ENCODE assay signal across 12 cellular contexts in genomic region chrX:29617276-29617675, GRCh38.
DNase-seq lines count a peak whose midpoint lies in the region; ATAC-seq and TF ChIP-seq lines count a peak whose summit lies in the region.
"Had no signal": no experiment of that assay in that cellular context is flagged by ENCODE, and none has a peak within 500 bp of the region (broad histone marks: within the 10 kb centered on the region; RNA-seq: fewer than 3 reads in every experiment).

No MANE protein-coding gene starts in this region.

- POLR2A ChIA-PET in PC-3 (lab: Charles Lee; ENCODE audit: unreplicated experiment): no interaction called here

- intact Hi-C loops in PC-3 (cut with micrococcal nuclease): loop anchor here (5.0 to 10.0 kb wide), 2 partner anchors 45 to 382 kb away; no protein-coding TSS in a partner anchor

- H3K79me2 ChIP-seq in PC-3 (ENCODE audit: low read length): no peaks in the 10 kb centered on the region

- CTCF ChIA-PET in PC-3 (lab: Charles Lee): interaction anchor here (0.6 kb wide), 2 partner anchors 298 to 378 kb away, joined by 3 to 10 read pairs; no protein-coding TSS in a partner anchor

- no peaks in the 10 kb centered on the region for H3K9me2 ChIP-seq in PC-3 (replicated peaks; ENCODE audit: low read length)

- peak overlapping the region; percentile 67 for H2AFZ ChIP-seq in PC-3 (ENCODE audit: low read length)

- DNase-seq in GM04504 (ENCODE audit: low read depth): peak; percentile 20
- DNase-seq in PC-3: peak; percentile 56
- peak; percentile 73 for DNase-seq in fibroblast of mammary gland (ENCODE audit: low read depth)
- peak; percentile 29 for DNase-seq in stromal cell of bone marrow (ENCODE audit: low read depth)
- DNase-seq in occipital lobe (lab: John Stamatoyannopoulos, UW): no peak
- no peak for DNase-seq in effector CD4-positive, alpha-beta T cell
- DNase-seq in LoVo (ENCODE audit: low spot score): no peak
- DNase-seq: Calu3, MV-4-11, NCI-H2227 treated with DMSO at 0.1 percent for 48 hours had no signal

- no peaks in the 10 kb centered on the region for H3K9me3 ChIP-seq in PC-3 (ENCODE audit: low read length)
- H3K9me3 ChIP-seq: neutrophil had no signal

- peak overlapping the region; percentile 52 for H3K27ac ChIP-seq in PC-3 (ENCODE audit: low read length)
- H3K27ac ChIP-seq: epithelial cell of prostate, neutrophil had no signal

- no peak for TF ChIP-seq CTCF in PC-3 (conservative IDR thresholded peaks at IDR 0.05; ENCODE audit: low read depth, low read length)
- no peak for TF ChIP-seq CTCF in fibroblast of mammary gland (conservative IDR thresholded peaks at IDR 0.05; ENCODE audit: control insufficient read depth, insufficient read depth, low read depth, low read length)

- peak overlapping the region; percentile 63 for H3K4me2 ChIP-seq in PC-3 (ENCODE audit: low read length)

- no peaks in the 10 kb centered on the region for H3F3A ChIP-seq in PC-3 (ENCODE audit: low read length, unreplicated experiment)

- no peaks in the 10 kb centered on the region for H4K20me1 ChIP-seq in PC-3 (ENCODE audit: low read length)

- ATAC-seq in PC-3: peak; percentile 91

- no peaks in the 10 kb centered on the region for H3K36me3 ChIP-seq in PC-3 (ENCODE audit: low read depth, low read length)
- H3K36me3 ChIP-seq: neutrophil had no signal

- H3K4me3 ChIP-seq in PC-3 (ENCODE audit: low read length): peak overlapping the region; percentile 25; the same call in 1 of the 2 replicates
- no peak overlapping the region for H3K4me3 ChIP-seq in fibroblast of mammary gland (ENCODE audit: control insufficient read depth, low read depth, low read length)

- no peaks in the 10 kb centered on the region for H3K27me3 ChIP-seq in PC-3 (ENCODE audit: low read length)
- H3K27me3 ChIP-seq: neutrophil had no signal

- no TSS peak for BruUV-seq in PC-3 (replicated peaks; lab: Mats Ljungman, UMichigan)

- H3K9ac ChIP-seq in PC-3 (ENCODE audit: low read length): peak overlapping the region; percentile 38

- H3K4me1 ChIP-seq in PC-3 (ENCODE audit: insufficient read depth, low read length): peaks cover 12% of the 10 kb centered on the region; the same call in 1 of the 2 replicates

Comparison
In these comparisons a context has a peak if more than half of its experiments do, and no peak if none do; other contexts are left out.
1. DNase-seq: peak in GM04504 (single experiment), PC-3 (single experiment), fibroblast of mammary gland (single experiment) and stromal cell of bone marrow (single experiment); none in occipital lobe (single experiment), effector CD4-positive, alpha-beta T cell (single experiment) and LoVo (single experiment).